Comparison of ENCODE assay signal across 1 cellular context in the genomic region with DNA sequence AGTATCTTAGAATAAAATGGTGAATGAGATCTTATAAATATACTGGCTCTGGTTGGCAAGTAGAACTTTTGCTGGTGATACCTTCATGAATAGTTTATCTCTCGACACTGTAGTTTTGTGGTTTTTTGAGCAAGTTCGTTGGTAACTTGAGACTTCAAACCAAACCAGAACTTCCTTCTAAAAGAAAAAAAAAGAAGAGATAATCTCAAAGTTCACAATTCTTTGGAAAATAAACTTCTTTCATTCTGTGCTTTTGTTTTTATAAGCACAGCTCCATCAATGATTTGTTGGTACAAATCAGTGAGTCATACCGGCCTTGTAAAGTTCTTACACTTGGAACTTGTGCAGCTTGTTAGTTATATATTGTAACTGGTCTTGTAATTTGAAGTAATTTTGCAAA.
TF ChIP-seq lines count a peak whose summit lies in the region.

No MANE protein-coding gene starts in this region.

TF ChIP-seq in WTC11, 78 proteins besides CTCF, POLR2A, EP300 and RAD21 (continued from another document):
- TF ChIP-seq, protein P1, sequence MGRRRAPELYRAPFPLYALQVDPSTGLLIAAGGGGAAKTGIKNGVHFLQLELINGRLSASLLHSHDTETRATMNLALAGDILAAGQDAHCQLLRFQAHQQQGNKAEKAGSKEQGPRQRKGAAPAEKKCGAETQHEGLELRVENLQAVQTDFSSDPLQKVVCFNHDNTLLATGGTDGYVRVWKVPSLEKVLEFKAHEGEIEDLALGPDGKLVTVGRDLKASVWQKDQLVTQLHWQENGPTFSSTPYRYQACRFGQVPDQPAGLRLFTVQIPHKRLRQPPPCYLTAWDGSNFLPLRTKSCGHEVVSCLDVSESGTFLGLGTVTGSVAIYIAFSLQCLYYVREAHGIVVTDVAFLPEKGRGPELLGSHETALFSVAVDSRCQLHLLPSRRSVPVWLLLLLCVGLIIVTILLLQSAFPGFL (CRISPR knock-in tag; IDR thresholded peaks at IDR 0.05; ENCODE audit: borderline replicate concordance), result no peak
- TF ChIP-seq JAZF1 (CRISPR knock-in tag; IDR thresholded peaks at IDR 0.05), result no peak
- no peak for TF ChIP-seq FOXJ3 (CRISPR knock-in tag; IDR thresholded peaks at IDR 0.05; ENCODE audit: borderline replicate concordance)
- TF ChIP-seq ZNF396 (CRISPR knock-in tag; IDR thresholded peaks at IDR 0.05; ENCODE audit: borderline replicate concordance), result no peak
- no peak for TF ChIP-seq SMAD4 (CRISPR knock-in tag; IDR thresholded peaks at IDR 0.05)
- TF ChIP-seq TEAD4 (CRISPR knock-in tag; IDR thresholded peaks at IDR 0.05), result no peak
- TF ChIP-seq, protein P2, sequence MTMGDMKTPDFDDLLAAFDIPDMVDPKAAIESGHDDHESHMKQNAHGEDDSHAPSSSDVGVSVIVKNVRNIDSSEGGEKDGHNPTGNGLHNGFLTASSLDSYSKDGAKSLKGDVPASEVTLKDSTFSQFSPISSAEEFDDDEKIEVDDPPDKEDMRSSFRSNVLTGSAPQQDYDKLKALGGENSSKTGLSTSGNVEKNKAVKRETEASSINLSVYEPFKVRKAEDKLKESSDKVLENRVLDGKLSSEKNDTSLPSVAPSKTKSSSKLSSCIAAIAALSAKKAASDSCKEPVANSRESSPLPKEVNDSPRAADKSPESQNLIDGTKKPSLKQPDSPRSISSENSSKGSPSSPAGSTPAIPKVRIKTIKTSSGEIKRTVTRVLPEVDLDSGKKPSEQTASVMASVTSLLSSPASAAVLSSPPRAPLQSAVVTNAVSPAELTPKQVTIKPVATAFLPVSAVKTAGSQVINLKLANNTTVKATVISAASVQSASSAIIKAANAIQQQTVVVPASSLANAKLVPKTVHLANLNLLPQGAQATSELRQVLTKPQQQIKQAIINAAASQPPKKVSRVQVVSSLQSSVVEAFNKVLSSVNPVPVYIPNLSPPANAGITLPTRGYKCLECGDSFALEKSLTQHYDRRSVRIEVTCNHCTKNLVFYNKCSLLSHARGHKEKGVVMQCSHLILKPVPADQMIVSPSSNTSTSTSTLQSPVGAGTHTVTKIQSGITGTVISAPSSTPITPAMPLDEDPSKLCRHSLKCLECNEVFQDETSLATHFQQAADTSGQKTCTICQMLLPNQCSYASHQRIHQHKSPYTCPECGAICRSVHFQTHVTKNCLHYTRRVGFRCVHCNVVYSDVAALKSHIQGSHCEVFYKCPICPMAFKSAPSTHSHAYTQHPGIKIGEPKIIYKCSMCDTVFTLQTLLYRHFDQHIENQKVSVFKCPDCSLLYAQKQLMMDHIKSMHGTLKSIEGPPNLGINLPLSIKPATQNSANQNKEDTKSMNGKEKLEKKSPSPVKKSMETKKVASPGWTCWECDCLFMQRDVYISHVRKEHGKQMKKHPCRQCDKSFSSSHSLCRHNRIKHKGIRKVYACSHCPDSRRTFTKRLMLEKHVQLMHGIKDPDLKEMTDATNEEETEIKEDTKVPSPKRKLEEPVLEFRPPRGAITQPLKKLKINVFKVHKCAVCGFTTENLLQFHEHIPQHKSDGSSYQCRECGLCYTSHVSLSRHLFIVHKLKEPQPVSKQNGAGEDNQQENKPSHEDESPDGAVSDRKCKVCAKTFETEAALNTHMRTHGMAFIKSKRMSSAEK (CRISPR knock-in tag; IDR thresholded peaks at IDR 0.05; ENCODE audit: borderline replicate concordance), result no peak
- TF ChIP-seq, protein P3, sequence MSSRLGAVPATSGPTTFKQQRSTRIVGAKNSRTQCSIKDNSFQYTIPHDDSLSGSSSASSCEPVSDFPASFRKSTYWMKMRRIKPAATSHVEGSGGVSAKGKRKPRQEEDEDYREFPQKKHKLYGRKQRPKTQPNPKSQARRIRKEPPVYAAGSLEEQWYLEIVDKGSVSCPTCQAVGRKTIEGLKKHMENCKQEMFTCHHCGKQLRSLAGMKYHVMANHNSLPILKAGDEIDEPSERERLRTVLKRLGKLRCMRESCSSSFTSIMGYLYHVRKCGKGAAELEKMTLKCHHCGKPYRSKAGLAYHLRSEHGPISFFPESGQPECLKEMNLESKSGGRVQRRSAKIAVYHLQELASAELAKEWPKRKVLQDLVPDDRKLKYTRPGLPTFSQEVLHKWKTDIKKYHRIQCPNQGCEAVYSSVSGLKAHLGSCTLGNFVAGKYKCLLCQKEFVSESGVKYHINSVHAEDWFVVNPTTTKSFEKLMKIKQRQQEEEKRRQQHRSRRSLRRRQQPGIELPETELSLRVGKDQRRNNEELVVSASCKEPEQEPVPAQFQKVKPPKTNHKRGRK (CRISPR knock-in tag; IDR thresholded peaks at IDR 0.05; ENCODE audit: borderline replicate concordance), result no peak
- TF ChIP-seq, protein P4, sequence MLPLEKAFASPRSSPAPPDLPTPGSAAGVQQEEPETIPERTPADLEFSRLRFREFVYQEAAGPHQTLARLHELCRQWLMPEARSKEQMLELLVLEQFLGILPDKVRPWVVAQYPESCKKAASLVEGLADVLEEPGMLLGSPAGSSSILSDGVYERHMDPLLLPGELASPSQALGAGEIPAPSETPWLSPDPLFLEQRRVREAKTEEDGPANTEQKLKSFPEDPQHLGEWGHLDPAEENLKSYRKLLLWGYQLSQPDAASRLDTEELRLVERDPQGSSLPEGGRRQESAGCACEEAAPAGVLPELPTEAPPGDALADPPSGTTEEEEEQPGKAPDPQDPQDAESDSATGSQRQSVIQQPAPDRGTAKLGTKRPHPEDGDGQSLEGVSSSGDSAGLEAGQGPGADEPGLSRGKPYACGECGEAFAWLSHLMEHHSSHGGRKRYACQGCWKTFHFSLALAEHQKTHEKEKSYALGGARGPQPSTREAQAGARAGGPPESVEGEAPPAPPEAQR (CRISPR knock-in tag; IDR thresholded peaks at IDR 0.05), result no peak
- no peak for TF ChIP-seq SP1 (CRISPR knock-in tag; conservative IDR thresholded peaks at IDR 0.05)
- TF ChIP-seq, protein P5, sequence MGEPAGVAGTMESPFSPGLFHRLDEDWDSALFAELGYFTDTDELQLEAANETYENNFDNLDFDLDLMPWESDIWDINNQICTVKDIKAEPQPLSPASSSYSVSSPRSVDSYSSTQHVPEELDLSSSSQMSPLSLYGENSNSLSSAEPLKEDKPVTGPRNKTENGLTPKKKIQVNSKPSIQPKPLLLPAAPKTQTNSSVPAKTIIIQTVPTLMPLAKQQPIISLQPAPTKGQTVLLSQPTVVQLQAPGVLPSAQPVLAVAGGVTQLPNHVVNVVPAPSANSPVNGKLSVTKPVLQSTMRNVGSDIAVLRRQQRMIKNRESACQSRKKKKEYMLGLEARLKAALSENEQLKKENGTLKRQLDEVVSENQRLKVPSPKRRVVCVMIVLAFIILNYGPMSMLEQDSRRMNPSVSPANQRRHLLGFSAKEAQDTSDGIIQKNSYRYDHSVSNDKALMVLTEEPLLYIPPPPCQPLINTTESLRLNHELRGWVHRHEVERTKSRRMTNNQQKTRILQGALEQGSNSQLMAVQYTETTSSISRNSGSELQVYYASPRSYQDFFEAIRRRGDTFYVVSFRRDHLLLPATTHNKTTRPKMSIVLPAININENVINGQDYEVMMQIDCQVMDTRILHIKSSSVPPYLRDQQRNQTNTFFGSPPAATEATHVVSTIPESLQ (CRISPR knock-in tag; IDR thresholded peaks at IDR 0.05), result no peak
- TF ChIP-seq, protein P6, sequence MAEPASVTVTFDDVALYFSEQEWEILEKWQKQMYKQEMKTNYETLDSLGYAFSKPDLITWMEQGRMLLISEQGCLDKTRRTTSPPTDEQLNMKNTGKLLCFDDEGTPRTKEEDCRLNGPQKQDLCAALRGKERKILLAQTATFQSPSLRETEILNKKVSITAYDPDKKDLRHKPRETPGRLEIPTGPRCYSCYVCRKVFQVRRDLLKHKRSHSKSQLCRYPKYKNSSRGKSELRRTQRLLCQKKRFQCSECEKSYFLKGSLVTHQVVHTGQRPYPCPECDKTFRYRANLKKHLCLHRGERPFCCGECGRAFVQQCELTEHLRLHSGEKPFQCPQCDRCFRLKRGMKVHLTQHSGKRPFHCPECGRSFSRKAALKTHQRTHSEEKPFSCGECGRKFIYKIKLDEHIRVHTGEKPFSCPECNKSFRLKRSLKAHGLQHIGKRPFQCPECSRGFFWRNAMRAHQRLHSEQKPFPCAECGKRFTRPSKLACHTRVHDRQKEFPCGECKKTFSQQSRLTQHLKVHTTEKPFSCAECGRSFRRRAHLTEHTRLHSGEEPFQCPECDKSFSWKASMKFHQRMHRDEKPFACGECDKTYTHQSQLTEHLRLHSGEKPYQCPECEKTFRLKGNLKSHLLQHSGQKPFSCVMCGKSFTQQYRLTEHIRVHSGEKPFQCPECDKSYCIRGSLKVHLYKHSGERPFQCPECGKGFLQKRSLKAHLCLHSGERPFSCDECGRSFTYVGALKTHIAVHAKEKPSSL (CRISPR knock-in tag; conservative IDR thresholded peaks at IDR 0.05), result no peak
- no peak for TF ChIP-seq ELF4 (CRISPR knock-in tag; IDR thresholded peaks at IDR 0.05; ENCODE audit: low read depth)
- TF ChIP-seq, protein P7, sequence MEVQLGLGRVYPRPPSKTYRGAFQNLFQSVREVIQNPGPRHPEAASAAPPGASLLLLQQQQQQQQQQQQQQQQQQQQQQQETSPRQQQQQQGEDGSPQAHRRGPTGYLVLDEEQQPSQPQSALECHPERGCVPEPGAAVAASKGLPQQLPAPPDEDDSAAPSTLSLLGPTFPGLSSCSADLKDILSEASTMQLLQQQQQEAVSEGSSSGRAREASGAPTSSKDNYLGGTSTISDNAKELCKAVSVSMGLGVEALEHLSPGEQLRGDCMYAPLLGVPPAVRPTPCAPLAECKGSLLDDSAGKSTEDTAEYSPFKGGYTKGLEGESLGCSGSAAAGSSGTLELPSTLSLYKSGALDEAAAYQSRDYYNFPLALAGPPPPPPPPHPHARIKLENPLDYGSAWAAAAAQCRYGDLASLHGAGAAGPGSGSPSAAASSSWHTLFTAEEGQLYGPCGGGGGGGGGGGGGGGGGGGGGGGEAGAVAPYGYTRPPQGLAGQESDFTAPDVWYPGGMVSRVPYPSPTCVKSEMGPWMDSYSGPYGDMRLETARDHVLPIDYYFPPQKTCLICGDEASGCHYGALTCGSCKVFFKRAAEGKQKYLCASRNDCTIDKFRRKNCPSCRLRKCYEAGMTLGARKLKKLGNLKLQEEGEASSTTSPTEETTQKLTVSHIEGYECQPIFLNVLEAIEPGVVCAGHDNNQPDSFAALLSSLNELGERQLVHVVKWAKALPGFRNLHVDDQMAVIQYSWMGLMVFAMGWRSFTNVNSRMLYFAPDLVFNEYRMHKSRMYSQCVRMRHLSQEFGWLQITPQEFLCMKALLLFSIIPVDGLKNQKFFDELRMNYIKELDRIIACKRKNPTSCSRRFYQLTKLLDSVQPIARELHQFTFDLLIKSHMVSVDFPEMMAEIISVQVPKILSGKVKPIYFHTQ (CRISPR knock-in tag; IDR thresholded peaks at IDR 0.05), result no peak
TF ChIP-seq in WTC11: peak in this region for 0.
